ENCODE assay signal across 23 cellular contexts in the genomic region with DNA sequence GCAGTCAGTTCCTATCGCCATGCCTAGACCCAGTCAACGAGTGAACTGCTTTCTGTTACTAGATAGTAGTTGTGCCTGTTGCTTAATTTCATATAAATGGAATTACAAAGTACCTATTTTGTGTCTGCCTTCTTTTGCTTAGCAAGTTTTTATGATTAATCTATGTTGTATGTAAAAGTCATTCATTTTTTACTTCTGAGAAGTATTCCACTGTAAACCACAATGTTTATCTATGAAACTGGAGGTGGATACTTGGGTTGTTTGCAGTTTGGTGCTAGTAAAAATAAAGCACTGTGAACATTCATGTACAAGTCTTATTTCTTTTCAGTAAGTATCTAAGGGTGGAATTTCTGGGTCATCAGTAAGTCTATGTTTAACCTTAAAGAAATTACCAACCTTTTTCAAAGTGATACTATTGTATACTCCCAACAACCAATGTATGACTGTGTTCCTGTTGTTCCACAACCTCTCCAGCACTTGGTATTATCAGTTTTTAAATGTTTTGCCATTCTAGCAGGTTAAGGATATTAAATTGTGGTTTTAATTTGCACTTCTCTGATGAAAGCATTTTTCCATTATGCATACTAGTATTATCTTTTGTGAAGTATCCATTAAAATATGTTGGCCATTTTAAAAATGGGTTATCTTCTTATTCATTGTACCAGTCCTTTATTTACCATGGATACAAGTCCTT.
DNase-seq lines count a peak whose midpoint lies in the region; ATAC-seq and TF ChIP-seq lines count a peak whose summit lies in the region.
"Had no signal": no experiment of that assay in that cellular context is flagged by ENCODE, and none has a peak within 500 bp of the region (broad histone marks: within the 10 kb centered on the region; RNA-seq: fewer than 3 reads in every experiment).

No MANE protein-coding gene starts in this region.

- CTCF ChIA-PET in activated CD4-positive, alpha-beta T cell treated with anti-CD3 and anti-CD28 coated beads for 36 hours (lab: Charles Lee) = no interaction called here
- CTCF ChIA-PET in OCI-LY7 (lab: Charles Lee; ENCODE audit: unreplicated experiment) = no interaction called here

- intact Hi-C loops in activated CD4-positive, alpha-beta T cell treated with anti-CD3 and anti-CD28 coated beads for 36 hours (cut with DNase I, micrococcal nuclease) = no loop called here
- intact Hi-C loops in OCI-LY7 (cut with micrococcal nuclease; ENCODE audit: unreplicated experiment) = no loop called here

- H3K9me3 ChIP-seq in skeletal muscle satellite cell (replicated peaks; ENCODE audit: low read length) (no peaks in the 10 kb centered on the region), OCI-LY7 (ENCODE audit: low read length) (no peaks in the 10 kb centered on the region)
- H3K9me3 ChIP-seq: Caco-2, lower lobe of right lung, upper lobe of right lung had no signal

- POLR2A ChIA-PET in activated CD4-positive, alpha-beta T cell treated with anti-CD3 and anti-CD28 coated beads for 36 hours (lab: Charles Lee) = no interaction called here
- POLR2A ChIA-PET in OCI-LY7 (lab: Charles Lee) = no interaction called here

- H3K4me3 ChIP-seq in skeletal muscle satellite cell (ENCODE audit: low read length) = no peak overlapping the region
- H3K4me3 ChIP-seq in OCI-LY7 (ENCODE audit: low read depth, low read length, poor library complexity, severe bottlenecking) = no peak overlapping the region
- H3K4me3 ChIP-seq: coronary artery, lower lobe of right lung, upper lobe of right lung had no signal

- peaks cover 6% of the 10 kb centered on the region for H3K9me3 Mint-ChIP-seq in activated CD4-positive, alpha-beta T cell treated with anti-CD3 and anti-CD28 coated beads for 36 hours (ENCODE audit: low read depth)
- H3K9me3 Mint-ChIP-seq: activated B cell treated with CpG ODN at 0.5 μM for 24 hours; activated naive CD8-positive, alpha-beta T cell treated with anti-CD3 and anti-CD28 coated beads, Interleukin-2, amount 10 ng/mL, durations not matched to agents 7 days and 5 days; stimulated activated effector memory CD8-positive, alpha-beta T cell treated with anti-CD3 and anti-CD28 coated beads, Interleukin-12 subunit alpha, Interleukin-12 subunit beta, amount 100 ng/mL, for 72 hours had no signal

- no peak overlapping the region for H3K27ac Mint-ChIP-seq in activated CD4-positive, alpha-beta T cell treated with anti-CD3 and anti-CD28 coated beads for 36 hours
- H3K27ac Mint-ChIP-seq: activated B cell treated with CpG ODN at 0.5 μM for 24 hours; activated naive CD8-positive, alpha-beta T cell treated with anti-CD3 and anti-CD28 coated beads, Interleukin-2, amount 10 ng/mL, durations not matched to agents 7 days and 5 days; stimulated activated effector memory CD8-positive, alpha-beta T cell treated with anti-CD3 and anti-CD28 coated beads, Interleukin-12 subunit alpha, Interleukin-12 subunit beta, amount 100 ng/mL, for 72 hours had no signal

- H3K4me2 ChIP-seq in skeletal muscle satellite cell (ENCODE audit: low read length) (peak overlapping the region; percentile 33), OCI-LY7 (ENCODE audit: low read length) (no peak overlapping the region)

- no peak overlapping the region for H3K4me3 Mint-ChIP-seq in activated CD4-positive, alpha-beta T cell treated with anti-CD3 and anti-CD28 coated beads for 36 hours
- H3K4me3 Mint-ChIP-seq: activated B cell treated with CpG ODN at 0.5 μM for 24 hours; activated naive CD8-positive, alpha-beta T cell treated with anti-CD3 and anti-CD28 coated beads, Interleukin-2, amount 10 ng/mL, durations not matched to agents 7 days and 5 days; stimulated activated effector memory CD8-positive, alpha-beta T cell treated with anti-CD3 and anti-CD28 coated beads, Interleukin-12 subunit alpha, Interleukin-12 subunit beta, amount 100 ng/mL, for 72 hours had no signal

- H3K79me2 ChIP-seq in OCI-LY7 (ENCODE audit: insufficient read depth, low read depth, low read length) = no peaks in the 10 kb centered on the region

- peaks cover 11% of the 10 kb centered on the region for H3K4me1 Mint-ChIP-seq in activated CD4-positive, alpha-beta T cell treated with anti-CD3 and anti-CD28 coated beads for 36 hours
- H3K4me1 Mint-ChIP-seq: activated B cell treated with CpG ODN at 0.5 μM for 24 hours; stimulated activated effector memory CD8-positive, alpha-beta T cell treated with anti-CD3 and anti-CD28 coated beads, Interleukin-12 subunit alpha, Interleukin-12 subunit beta, amount 100 ng/mL, for 72 hours had no signal

- H3K27me3 Mint-ChIP-seq in activated CD4-positive, alpha-beta T cell treated with anti-CD3 and anti-CD28 coated beads for 36 hours = no peaks in the 10 kb centered on the region
- H3K27me3 Mint-ChIP-seq: activated B cell treated with CpG ODN at 0.5 μM for 24 hours; activated naive CD8-positive, alpha-beta T cell treated with anti-CD3 and anti-CD28 coated beads, Interleukin-2, amount 10 ng/mL, durations not matched to agents 7 days and 5 days had no signal

- no peak overlapping the region for H3K27ac ChIP-seq in OCI-LY7 (ENCODE audit: low read depth, low read length, poor library complexity, severe bottlenecking)
- H3K27ac ChIP-seq: 22Rv1, coronary artery, lower lobe of right lung, upper lobe of right lung had no signal

- ATAC-seq in activated CD4-positive, alpha-beta T cell treated with anti-CD3 and anti-CD28 coated beads for 36 hours = peak; percentile 19
- ATAC-seq in HG02973 (IDR thresholded peaks at IDR 0.05; ENCODE audit: unreplicated experiment) (no peak), HG03565 (IDR thresholded peaks at IDR 0.05; ENCODE audit: unreplicated experiment) (no peak)
- ATAC-seq: esophagus mucosa; lower lobe of right lung; right cardiac atrium; stimulated activated effector memory CD8-positive, alpha-beta T cell treated with anti-CD3 and anti-CD28 coated beads, Interleukin-12 subunit alpha, Interleukin-12 subunit beta, amount 100 ng/mL, for 72 hours; upper lobe of right lung had no signal

- no peak for DNase-seq in activated CD4-positive, alpha-beta T cell treated with anti-CD3 and anti-CD28 coated beads for 36 hours
- no peak for DNase-seq in activated CD4-positive, alpha-beta T cell treated with anti-CD3 and anti-CD28 coated beads for 4 hours
- DNase-seq in M059J (ENCODE audit: low read depth) = peak; percentile 80
- peak; percentile 43 for DNase-seq in dedifferentiated amniotic fluid mesenchymal stem cell (ENCODE audit: extremely low spot score)
- DNase-seq in OCI-LY7 (ENCODE audit: low spot score) = no peak
- DNase-seq: activated B cell treated with CpG ODN at 0.5 μM for 24 hours; activated naive CD8-positive, alpha-beta T cell treated with anti-CD3 and anti-CD28 coated beads, Interleukin-2, amount 10 ng/mL, durations not matched to agents 7 days and 5 days; Caco-2; Kasumi-1; lower lobe of right lung; NCI-H1930; NCI-H69; right cardiac atrium; RPMI8226; T-helper 1 cell; upper lobe of right lung had no signal

- no TSS peak for BruUV-seq in OCI-LY7 (replicated peaks; lab: Mats Ljungman, UMichigan)

- H3K36me3 Mint-ChIP-seq in activated CD4-positive, alpha-beta T cell treated with anti-CD3 and anti-CD28 coated beads for 36 hours (ENCODE audit: low read depth) = peaks cover 3% of the 10 kb centered on the region

- no peaks in the 10 kb centered on the region for H4K20me1 ChIP-seq in OCI-LY7 (ENCODE audit: insufficient read depth, low read length)

- no peaks in the 10 kb centered on the region for H3K9me2 ChIP-seq in OCI-LY7 (ENCODE audit: insufficient read depth, low read length)

- TF ChIP-seq CTCF in OCI-LY7 (conservative IDR thresholded peaks at IDR 0.05; ENCODE audit: low read length) = no peak

- no peak overlapping the region for H2AFZ ChIP-seq in OCI-LY7 (ENCODE audit: low read length)

- peaks cover 21% of the 10 kb centered on the region for H3K4me1 ChIP-seq in skeletal muscle satellite cell (ENCODE audit: control insufficient read depth, insufficient read depth, low read length)
- H3K4me1 ChIP-seq in OCI-LY7 (ENCODE audit: insufficient read depth, low read length, poor library complexity, severe bottlenecking) = no peaks in the 10 kb centered on the region
- H3K4me1 ChIP-seq: Caco-2, lower lobe of right lung, upper lobe of right lung had no signal

- no peak overlapping the region for H3K9ac ChIP-seq in skeletal muscle satellite cell (ENCODE audit: low read depth, low read length)

- H3K36me3 ChIP-seq in skeletal muscle satellite cell (ENCODE audit: insufficient read depth, low read length) (no peaks in the 10 kb centered on the region), OCI-LY7 (ENCODE audit: insufficient read depth, low read length) (no peaks in the 10 kb centered on the region)
- H3K36me3 ChIP-seq: upper lobe of right lung had no signal

- no peaks in the 10 kb centered on the region for H3K27me3 ChIP-seq in skeletal muscle satellite cell (ENCODE audit: control insufficient read depth, insufficient read depth, low read length)
- H3K27me3 ChIP-seq: upper lobe of right lung had no signal

Comparison
In these comparisons a context has a peak if more than half of its experiments do, and no peak if none do; other contexts are left out.
1. DNase-seq: peak in M059J (single experiment) and dedifferentiated amniotic fluid mesenchymal stem cell (single experiment); none in activated CD4-positive, alpha-beta T cell treated with anti-CD3 and anti-CD28 coated beads for 36 hours (single experiment), activated CD4-positive, alpha-beta T cell treated with anti-CD3 and anti-CD28 coated beads for 4 hours (0 of 2) and OCI-LY7 (single experiment).